In genomic region chr10:123398756-123399155, GRCh38 we compare ENCODE assay signal across 20 cellular contexts.
"Had no signal": no experiment of that assay in that cellular context is flagged by ENCODE, and none has a peak within 500 bp of the region (broad histone marks: within the 10 kb centered on the region; RNA-seq: fewer than 3 reads in every experiment).

No MANE protein-coding gene starts in this region.

- H3K4me3 ChIP-seq: esophagus muscularis mucosa, gastrocnemius medialis, heart right ventricle, pancreas, testis, tibial nerve, upper lobe of right lung, vagina had no signal

- ATAC-seq: gastrocnemius medialis; heart right ventricle; pancreas; right cardiac atrium; stimulated activated naive CD8-positive, alpha-beta T cell treated with anti-CD3 and anti-CD28 coated beads, Interleukin-15, amount 100 ng/mL, for 72 hours; upper lobe of right lung had no signal

- H3K36me3 ChIP-seq: esophagus muscularis mucosa, gastrocnemius medialis, heart right ventricle, pancreas, tibial nerve, upper lobe of right lung, vagina had no signal

- H3K27ac ChIP-seq: epithelial cell of prostate, esophagus muscularis mucosa, gastrocnemius medialis, heart right ventricle, pancreas, testis, tibial nerve, upper lobe of right lung, vagina had no signal

- DNase-seq: effector memory CD4-positive, alpha-beta T cell; gastrocnemius medialis; heart right ventricle; kidney glomerular epithelial cell; mesendoderm; naive B cell; occipital lobe; pancreas; right cardiac atrium; small intestine; stimulated activated CD4-positive, alpha-beta T cell treated with anti-CD3 and anti-CD28 coated beads, Interleukin-12 subunit alpha, Interleukin-12 subunit beta, amount 100 ng/mL, for 4 hours; stimulated activated CD4-positive, alpha-beta T cell treated with anti-CD3 and anti-CD28 coated beads, Interleukin-2, amount 100 ng/mL, for 48 hours; stimulated activated naive CD8-positive, alpha-beta T cell treated with anti-CD3 and anti-CD28 coated beads, Interleukin-15, amount 100 ng/mL, for 72 hours; testis; upper lobe of right lung had no signal

- H3K9me3 ChIP-seq: gastrocnemius medialis, pancreas, testis, upper lobe of right lung, vagina had no signal

- FAIRE-seq: islet of Langerhans, pancreas, small intestine had no signal

- H3K27me3 ChIP-seq: esophagus muscularis mucosa, gastrocnemius medialis, heart right ventricle, pancreas, testis, tibial nerve, upper lobe of right lung, vagina had no signal

- H3K4me1 ChIP-seq: esophagus muscularis mucosa, gastrocnemius medialis, heart right ventricle, pancreas, testis, tibial nerve, upper lobe of right lung, vagina had no signal
